Comparison of ENCODE assay signal across 9 cellular contexts in the genomic region with DNA sequence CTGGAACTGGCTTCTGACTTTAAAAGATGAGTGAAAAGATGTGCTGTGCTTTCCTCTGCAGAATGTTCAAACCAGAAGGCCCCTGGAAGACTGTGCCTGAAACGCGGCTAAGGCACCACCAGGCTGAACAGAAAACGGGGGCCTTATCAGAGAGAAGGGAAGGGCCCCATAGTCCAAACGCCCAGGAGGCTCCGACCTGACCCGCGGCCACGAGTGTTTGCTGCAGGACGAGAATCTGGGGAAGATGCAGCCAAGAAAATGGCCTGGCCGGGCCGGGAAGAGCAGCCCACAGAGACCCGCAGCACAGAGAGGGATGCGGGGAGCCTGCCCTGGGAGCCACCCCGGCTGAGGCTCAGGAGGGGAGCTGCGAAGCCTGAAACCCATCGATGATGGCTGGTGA. TPM values are rescaled to one million over a fixed set of nuclear protein-coding genes. Genes with fewer than 3 reads are reported as not detected.
"Had no signal": no experiment of that assay in that cellular context is flagged by ENCODE, and none has a peak within 500 bp of the region (broad histone marks: within the 10 kb centered on the region; RNA-seq: fewer than 3 reads in every experiment).

No MANE protein-coding gene starts in this region.

RNA-seq across cellular contexts. Expression of a gene that starts 10.5 kb away (rescaled TPM):
- total RNA-seq: LHCN-M2, MCF 10A, NCI-H460, OCI-LY7, PC-9, Peyer's patch, Right ventricle myocardium superior, SJSA1 had no signal
- polyA plus RNA-seq: SK-N-SH had no signal

RNA-seq across cellular contexts. Expression of a gene that starts 45.4 kb away (rescaled TPM):
- total RNA-seq: LHCN-M2, MCF 10A, NCI-H460, PC-9, Right ventricle myocardium superior, SJSA1 had no signal
- polyA plus RNA-seq: SK-N-SH had no signal
